In genomic region chr12:3034067-3034750, GRCh38 we compare ENCODE assay signal across 8 cellular contexts. TPM values are rescaled to one million over a fixed set of nuclear protein-coding genes. Genes with fewer than 3 reads are reported as not detected.
DNase-seq lines count a peak whose midpoint lies in the region; ATAC-seq and TF ChIP-seq lines count a peak whose summit lies in the region.

No MANE protein-coding gene starts in this region.

- POLR2A ChIA-PET in MCF 10A (lab: Yijun Ruan, JAX), result interaction anchor here (0.6 kb wide), 1 partner anchor 151 kb away, joined by 3 read pairs; no protein-coding TSS in a partner anchor

- no peaks in the 10 kb centered on the region for H3K4me1 Mint-ChIP-seq in MCF 10A (ENCODE audit: insufficient read depth, unreplicated experiment)

- no peak overlapping the region for H3K4me3 Mint-ChIP-seq in MCF 10A (ENCODE audit: unreplicated experiment)

- no peaks in the 10 kb centered on the region for H3K9me3 Mint-ChIP-seq in MCF 10A (ENCODE audit: unreplicated experiment)

- no peak for ATAC-seq in GM21390 (IDR thresholded peaks at IDR 0.05; ENCODE audit: unreplicated experiment)

- H3K27me3 Mint-ChIP-seq in MCF 10A (ENCODE audit: insufficient read depth, unreplicated experiment), result no peaks in the 10 kb centered on the region

- no TSS peak for BruUV-seq in MCF 10A (replicated peaks; lab: Mats Ljungman, UMichigan)

- no peak overlapping the region for H3K27ac Mint-ChIP-seq in MCF 10A (ENCODE audit: low read depth, unreplicated experiment)

- DNase-seq in activated CD8-positive, alpha-beta memory T cell treated with anti-CD3 and anti-CD28 coated beads for 24 hours, result peak; percentile 66
- no peak for DNase-seq in activated CD8-positive, alpha-beta memory T cell treated with anti-CD3 and anti-CD28 coated beads, Interleukin-2, amount 50 U/mL, for 4 hours
- peak; percentile 93 for DNase-seq in HuH-7 (ENCODE audit: low spot score)
- peak; percentile 44 for DNase-seq in RPMI8226
- peak; percentile 59 for DNase-seq in MCF 10A (ENCODE audit: unreplicated experiment)
- peak; percentile 93 for DNase-seq in islet precursor cell
- peak; percentile 12 to 25 for DNase-seq in stimulated activated CD4-positive, alpha-beta T cell treated with anti-CD3 and anti-CD28 coated beads, Interleukin-15, amount 100 ng/mL, for 48 hours (ENCODE audit: low read depth in 2 of 2)

- peaks cover 43% of the 10 kb centered on the region for H3K36me3 Mint-ChIP-seq in MCF 10A (ENCODE audit: insufficient read depth, unreplicated experiment)

- CTCF ChIA-PET in MCF 10A (lab: Yijun Ruan, JAX), result interaction anchor here (0.5 to 1.8 kb wide), 26 partner anchors 8 to 411 kb away, joined by 3 to 9 read pairs (median 3); partner anchors contain the start of genes FOXM1 and RHNO1

- intact Hi-C loops in MCF 10A (cut with micrococcal nuclease), result loop anchor here (2.0 to 10.0 kb wide), 2 partner anchors 149 to 179 kb away; partner anchors contain the start of gene TEX52

- TF ChIP-seq CTCF in MCF 10A (IDR thresholded peaks at IDR 0.05; ENCODE audit: unreplicated experiment), result peak; percentile 37

RNA-seq across cellular contexts. Expression of gene TSPAN9, which starts 43.0 kb away (rescaled TPM):
- total RNA-seq in MCF 10A (2022), result 12.6 and 13.4 TPM in 2 replicates
